In genomic region chr3:63050548-63050947, GRCh38 we compare ENCODE assay signal across 19 cellular contexts.
DNase-seq lines count a peak whose midpoint lies in the region; TF ChIP-seq lines count a peak whose summit lies in the region.
"Had no signal": no experiment of that assay in that cellular context is flagged by ENCODE, and none has a peak within 500 bp of the region (broad histone marks: within the 10 kb centered on the region; RNA-seq: fewer than 3 reads in every experiment).

No MANE protein-coding gene starts in this region.

- peaks cover 0 to 35% of the 10 kb centered on the region in 2 experiments for H3K4me1 ChIP-seq in SK-N-SH (ENCODE audit: control insufficient read depth in 1 of 2, insufficient read depth in 2 of 2, low read depth in 1 of 2, low read length in 1 of 2)

- POLR2A ChIA-PET in SK-N-SH (lab: Yijun Ruan, JAX) = no interaction called here

- no peaks in the 10 kb centered on the region for H3K36me3 ChIP-seq in SK-N-SH (replicated peaks in 1 of 2; ENCODE audit: control insufficient read depth in 1 of 2, insufficient read depth in 2 of 2, low read length in 1 of 2)
- H3K36me3 ChIP-seq: BE2C had no signal

- CTCF ChIA-PET in SK-N-SH (lab: Yijun Ruan, JAX) = interaction anchor here (0.7 kb wide), 1 partner anchor 30 kb away, joined by 3 read pairs; no protein-coding TSS in a partner anchor

- no peak for TF ChIP-seq CTCF in SK-N-SH (IDR thresholded peaks at IDR 0.05)

- peak in 1 of 2 experiments; percentile 75; a peak in 1 of 4 replicates for TF ChIP-seq EP300 in SK-N-SH (IDR thresholded peaks at IDR 0.05; ENCODE audit: borderline replicate concordance in 1 of 2, low read depth in 1 of 2, low read length in 1 of 2)

- peak overlapping the region; percentile 50; the same call in 1 of the 2 replicates for H2AFZ ChIP-seq in SK-N-SH (ENCODE audit: low read depth)

- no peak overlapping the region for H3K4me3 ChIP-seq in SK-N-SH (ENCODE audit: low read depth in 2 of 2, low read length in 1 of 2)

- H3K9me3 ChIP-seq in SK-N-SH = no peaks in the 10 kb centered on the region
- H3K9me3 ChIP-seq: BE2C had no signal

- H3K4me2 ChIP-seq in SK-N-SH = peak overlapping the region; percentile 71

- H3K9ac ChIP-seq in SK-N-SH = peak overlapping the region; percentile 42; the same call in 1 of the 2 replicates

- H3K9me2 ChIP-seq in SK-N-SH = no peaks in the 10 kb centered on the region

- H4K20me1 ChIP-seq in SK-N-SH (ENCODE audit: insufficient read depth) = no peaks in the 10 kb centered on the region

- H3K79me2 ChIP-seq in SK-N-SH (ENCODE audit: insufficient read depth) = no peaks in the 10 kb centered on the region

- peaks cover 31% of the 10 kb centered on the region for H3F3A ChIP-seq in SK-N-SH (replicated peaks; ENCODE audit: insufficient read depth)

- WGBS in SK-N-SH (ENCODE audit: low lambda C conversion rate) = 10% methylated on average over 6 of the region's 6 CpGs

- peak; percentile 64 for DNase-seq in HCEC 1CT
- no peak for DNase-seq in SK-N-SH
- DNase-seq in fibroblast of peridontal ligament (ENCODE audit: extremely low read depth) = peak; percentile 27
- no peak for DNase-seq in NCI-H1092 (lab: John Stamatoyannopoulos, UW)
- DNase-seq in activated gamma-delta T cell (lab: John Stamatoyannopoulos, UW) = no peak
- no peak for DNase-seq in COR-L47 (lab: John Stamatoyannopoulos, UW)
- no peak for DNase-seq in DMS 273 treated with DMSO at 0.1 percent for 48 hours (lab: John Stamatoyannopoulos, UW)
- DNase-seq: BE2C; KBM-7; MV-4-11; NCI-H1105 treated with DMSO at 0.1 percent for 48 hours; NCI-H146; NCI-H2029 treated with DMSO at 0.1 percent for 48 hours; NCI-H446 treated with DMSO at 0.1 percent for 48 hours; NCI-H526; NCI-H82; NK-92 treated with Interleukin-12 subunit alpha and Interleukin-12 subunit beta, amount 100 ng/mL, for 24 hours; PC-3; Right ventricle myocardium superior had no signal

- H3K27me3 ChIP-seq in SK-N-SH (ENCODE audit: insufficient read depth) = no peaks in the 10 kb centered on the region
- H3K27me3 ChIP-seq: BE2C had no signal

- H3K27ac ChIP-seq in SK-N-SH (ENCODE audit: low read depth in 2 of 2, low read length in 1 of 2) = peak overlapping the region; percentile 63 to 96; a peak in 3 of 4 replicates

- no peak for TF ChIP-seq RAD21 in SK-N-SH (IDR thresholded peaks at IDR 0.05; ENCODE audit: low read length)

TF ChIP-seq in SK-N-SH, 30 proteins besides CTCF, POLR2A, EP300 and RAD21:
- TF ChIP-seq PBX3 (IDR thresholded peaks at IDR 0.05) (peak; percentile 74), RFX5 (IDR thresholded peaks at IDR 0.05; ENCODE audit: low read length) (no peak), FOSL2 (IDR thresholded peaks at IDR 0.05; ENCODE audit: borderline replicate concordance, low read depth) (peak; percentile 56; the same call in 1 of the 2 replicates), NRF1 (IDR thresholded peaks at IDR 0.05; ENCODE audit: low read depth, low read length) (no peak), IRF3 (IDR thresholded peaks at IDR 0.05; ENCODE audit: low read depth, low read length) (no peak), TEAD4 (IDR thresholded peaks at IDR 0.05; ENCODE audit: borderline replicate concordance, insufficient read depth) (0 out of 2 replicates have a peak, but pooled peaks have one; percentile 32), GABPA (IDR thresholded peaks at IDR 0.05; ENCODE audit: low read depth) (no peak), CHD2 (IDR thresholded peaks at IDR 0.05; ENCODE audit: low read length, partially characterized antibody) (no peak), TAF1 (IDR thresholded peaks at IDR 0.05; ENCODE audit: borderline replicate concordance, low read depth, low read length) (no peak), FOXJ3 (CRISPR knock-in tag; IDR thresholded peaks at IDR 0.05) (no peak), TCF12 (IDR thresholded peaks at IDR 0.05) (peak; percentile 65), NFIC (IDR thresholded peaks at IDR 0.05; ENCODE audit: borderline replicate concordance) (no peak), USF1 (IDR thresholded peaks at IDR 0.05; ENCODE audit: borderline replicate concordance, low read depth) (no peak), JUND (IDR thresholded peaks at IDR 0.05) (peak; percentile 51), USF2 (IDR thresholded peaks at IDR 0.05; ENCODE audit: borderline replicate concordance, low read depth, low read length) (no peak), YY1 (IDR thresholded peaks at IDR 0.05; ENCODE audit: low read depth) (no peak), MXI1 (IDR thresholded peaks at IDR 0.05; ENCODE audit: low read depth, low read length) (no peak), ELF1 (IDR thresholded peaks at IDR 0.05) (no peak), SIN3A (IDR thresholded peaks at IDR 0.05; ENCODE audit: borderline replicate concordance, low read depth, low read length) (no peak), ZBTB33 (IDR thresholded peaks at IDR 0.05; ENCODE audit: borderline replicate concordance, low read depth) (no peak), RCOR1 (IDR thresholded peaks at IDR 0.05; ENCODE audit: low read length) (no peak)

Comparison
In these comparisons a context has a peak if more than half of its experiments do, and no peak if none do; other contexts are left out.
1. DNase-seq: peak in HCEC 1CT (single experiment) and fibroblast of peridontal ligament (single experiment); none in SK-N-SH (single experiment), NCI-H1092 (single experiment), activated gamma-delta T cell (single experiment), COR-L47 (single experiment) and DMS 273 treated with DMSO at 0.1 percent for 48 hours (single experiment).